1 cellular context compared by ENCODE assay signal in genomic region chr13:99495478-99496321, GRCh38.
TF ChIP-seq lines count a peak whose summit lies in the region.

No MANE protein-coding gene starts in this region.

TF ChIP-seq in HepG2, 621 proteins besides CTCF, POLR2A, EP300 and RAD21 (continued from another document and continues in another):
- TF ChIP-seq, protein P1, sequence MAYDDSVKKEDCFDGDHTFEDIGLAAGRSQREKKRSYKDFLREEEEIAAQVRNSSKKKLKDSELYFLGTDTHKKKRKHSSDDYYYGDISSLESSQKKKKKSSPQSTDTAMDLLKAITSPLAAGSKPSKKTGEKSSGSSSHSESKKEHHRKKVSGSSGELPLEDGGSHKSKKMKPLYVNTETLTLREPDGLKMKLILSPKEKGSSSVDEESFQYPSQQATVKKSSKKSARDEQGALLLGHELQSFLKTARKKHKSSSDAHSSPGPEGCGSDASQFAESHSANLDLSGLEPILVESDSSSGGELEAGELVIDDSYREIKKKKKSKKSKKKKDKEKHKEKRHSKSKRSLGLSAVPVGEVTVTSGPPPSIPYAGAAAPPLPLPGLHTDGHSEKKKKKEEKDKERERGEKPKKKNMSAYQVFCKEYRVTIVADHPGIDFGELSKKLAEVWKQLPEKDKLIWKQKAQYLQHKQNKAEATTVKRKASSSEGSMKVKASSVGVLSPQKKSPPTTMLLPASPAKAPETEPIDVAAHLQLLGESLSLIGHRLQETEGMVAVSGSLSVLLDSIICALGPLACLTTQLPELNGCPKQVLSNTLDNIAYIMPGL (CRISPR knock-in tag; IDR thresholded peaks at IDR 0.05; ENCODE audit: borderline replicate concordance in 1 of 2, low read depth in 1 of 2) = 0 out of 4 replicates have a peak, but pooled peaks of 1 of the 2 experiments have one; percentile 28
- no peak for TF ChIP-seq ZNF318 (CRISPR knock-in tag; IDR thresholded peaks at IDR 0.05)
- peak; percentile 51; the same call in 1 of the 2 replicates for TF ChIP-seq ZNF784 (CRISPR knock-in tag; IDR thresholded peaks at IDR 0.05; ENCODE audit: borderline replicate concordance)
- 0 out of 2 replicates have a peak, but pooled peaks have one; percentile 37 for TF ChIP-seq ZNF224 (CRISPR knock-in tag; IDR thresholded peaks at IDR 0.05)
- TF ChIP-seq SP140L (CRISPR knock-in tag; IDR thresholded peaks at IDR 0.05; ENCODE audit: borderline replicate concordance) = no peak
- TF ChIP-seq ZNF121 (CRISPR knock-in tag; IDR thresholded peaks at IDR 0.05) = no peak
- peak; percentile 9; the same call in 1 of the 2 replicates for TF ChIP-seq THAP11 (CRISPR knock-in tag; IDR thresholded peaks at IDR 0.05)
- TF ChIP-seq ZNF605 (CRISPR knock-in tag; IDR thresholded peaks at IDR 0.05) = peak; percentile 23; the same call in 1 of the 2 replicates
- TF ChIP-seq, protein P2, sequence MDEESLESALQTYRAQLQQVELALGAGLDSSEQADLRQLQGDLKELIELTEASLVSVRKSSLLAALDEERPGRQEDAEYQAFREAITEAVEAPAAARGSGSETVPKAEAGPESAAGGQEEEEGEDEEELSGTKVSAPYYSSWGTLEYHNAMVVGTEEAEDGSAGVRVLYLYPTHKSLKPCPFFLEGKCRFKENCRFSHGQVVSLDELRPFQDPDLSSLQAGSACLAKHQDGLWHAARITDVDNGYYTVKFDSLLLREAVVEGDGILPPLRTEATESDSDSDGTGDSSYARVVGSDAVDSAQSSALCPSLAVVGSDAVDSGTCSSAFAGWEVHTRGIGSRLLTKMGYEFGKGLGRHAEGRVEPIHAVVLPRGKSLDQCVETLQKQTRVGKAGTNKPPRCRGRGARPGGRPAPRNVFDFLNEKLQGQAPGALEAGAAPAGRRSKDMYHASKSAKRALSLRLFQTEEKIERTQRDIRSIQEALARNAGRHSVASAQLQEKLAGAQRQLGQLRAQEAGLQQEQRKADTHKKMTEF (CRISPR knock-in tag; IDR thresholded peaks at IDR 0.05) = 0 out of 2 replicates have a peak, but pooled peaks have one; percentile 7
- no peak for TF ChIP-seq ZNF761 (CRISPR knock-in tag; conservative IDR thresholded peaks at IDR 0.05)
- TF ChIP-seq ZMAT3 (CRISPR knock-in tag; conservative IDR thresholded peaks at IDR 0.05) = 0 out of 2 replicates have a peak, but pooled peaks have one; percentile 45
- no peak for TF ChIP-seq ZNF205 (CRISPR knock-in tag; IDR thresholded peaks at IDR 0.05)
- 0 out of 2 replicates have a peak, but pooled peaks have one; percentile 23 for TF ChIP-seq UBTF (CRISPR knock-in tag; IDR thresholded peaks at IDR 0.05)
- no peak for TF ChIP-seq HMGXB3 (CRISPR knock-in tag; IDR thresholded peaks at IDR 0.05; ENCODE audit: borderline replicate concordance)
- TF ChIP-seq TGIF2 (CRISPR knock-in tag; IDR thresholded peaks at IDR 0.05) = 0 out of 2 replicates have a peak, but pooled peaks have one; percentile 17
- TF ChIP-seq PCBP1 (IDR thresholded peaks at IDR 0.05; ENCODE audit: borderline replicate concordance, low read depth, low read length) = no peak
- TF ChIP-seq TFAP4 (IDR thresholded peaks at IDR 0.05; ENCODE audit: borderline replicate concordance, low read depth) = no peak
- TF ChIP-seq BATF2 (CRISPR knock-in tag; IDR thresholded peaks at IDR 0.05) = no peak
- TF ChIP-seq ZNF564 (CRISPR knock-in tag; IDR thresholded peaks at IDR 0.05) = 0 out of 2 replicates have a peak, but pooled peaks have one; percentile 38
- no peak for TF ChIP-seq ZNF839 (CRISPR knock-in tag; IDR thresholded peaks at IDR 0.05; ENCODE audit: borderline replicate concordance)
- TF ChIP-seq MBD4 (IDR thresholded peaks at IDR 0.05; ENCODE audit: borderline replicate concordance, low read length) = no peak
- no peak for TF ChIP-seq ZFP91 (CRISPR knock-in tag; IDR thresholded peaks at IDR 0.05; ENCODE audit: borderline replicate concordance)
- TF ChIP-seq ZNF775 (CRISPR knock-in tag; IDR thresholded peaks at IDR 0.05; ENCODE audit: borderline replicate concordance) = no peak
- TF ChIP-seq ZBTB42 (CRISPR knock-in tag; IDR thresholded peaks at IDR 0.05) = 0 out of 2 replicates have a peak, but pooled peaks have one; percentile 54
- no peak for TF ChIP-seq THYN1 (CRISPR knock-in tag; IDR thresholded peaks at IDR 0.05; ENCODE audit: borderline replicate concordance, low read depth)
- no peak for TF ChIP-seq YEATS2 (CRISPR knock-in tag; IDR thresholded peaks at IDR 0.05; ENCODE audit: borderline replicate concordance)
- TF ChIP-seq CCDC6 (CRISPR knock-in tag; IDR thresholded peaks at IDR 0.05) = 0 out of 2 replicates have a peak, but pooled peaks have one; percentile 12
- TF ChIP-seq HNRNPUL1 (IDR thresholded peaks at IDR 0.05; ENCODE audit: low read depth, low read length) = no peak
- 0 out of 2 replicates have a peak, but pooled peaks have one; percentile 18 for TF ChIP-seq THAP7 (CRISPR knock-in tag; IDR thresholded peaks at IDR 0.05)
